In genomic region chr9:120538339-120538738, GRCh38 we compare ENCODE assay signal across 1 cellular context.
TF ChIP-seq lines count a peak whose summit lies in the region.

No MANE protein-coding gene starts in this region.

TF ChIP-seq in HepG2, 621 proteins besides CTCF, POLR2A, EP300 and RAD21 (continued from another document and continues in another):
- no peak for TF ChIP-seq FUBP1 (CRISPR knock-in tag; IDR thresholded peaks at IDR 0.05; ENCODE audit: borderline replicate concordance)
- TF ChIP-seq RXRA (CRISPR knock-in tag; IDR thresholded peaks at IDR 0.05), result no peak; the same call in 1 of the 2 replicates
- peak; percentile 32; the same call in 1 of the 2 replicates for TF ChIP-seq SP5 (CRISPR knock-in tag; IDR thresholded peaks at IDR 0.05; ENCODE audit: borderline replicate concordance, low read depth)
- TF ChIP-seq FOSL2 (CRISPR knock-in tag; IDR thresholded peaks at IDR 0.05), result peak; percentile 59
- no peak for TF ChIP-seq ZFP90 (CRISPR knock-in tag; IDR thresholded peaks at IDR 0.05; ENCODE audit: borderline replicate concordance)
- TF ChIP-seq BCL6 (CRISPR knock-in tag; IDR thresholded peaks at IDR 0.05), result 0 out of 2 replicates have a peak, but pooled peaks have one; percentile 42
- peak; percentile 92 for TF ChIP-seq MAX (IDR thresholded peaks at IDR 0.05)
- peak; percentile 71 for TF ChIP-seq FOXP4 (CRISPR knock-in tag; IDR thresholded peaks at IDR 0.05)
- peak; percentile 83; the same call in 1 of the 2 replicates for TF ChIP-seq DMAP1 (CRISPR knock-in tag; IDR thresholded peaks at IDR 0.05)
- peak; percentile 51; the same call in 1 of the 2 replicates for TF ChIP-seq NR2C2 (CRISPR knock-in tag; IDR thresholded peaks at IDR 0.05; ENCODE audit: borderline replicate concordance)
- TF ChIP-seq GPBP1L1 (CRISPR knock-in tag; IDR thresholded peaks at IDR 0.05), result no peak
- peak; percentile 81; the same call in 1 of the 2 replicates for TF ChIP-seq IRF2 (CRISPR knock-in tag; IDR thresholded peaks at IDR 0.05)
- TF ChIP-seq KDM1A (CRISPR knock-in tag; IDR thresholded peaks at IDR 0.05), result peak; percentile 94; the same call in 1 of the 2 replicates
- TF ChIP-seq ZFP36L2 (CRISPR knock-in tag; IDR thresholded peaks at IDR 0.05), result no peak
- peak; percentile 30; the same call in 1 of the 2 replicates for TF ChIP-seq FOXO1 (CRISPR knock-in tag; IDR thresholded peaks at IDR 0.05)
- no peak for TF ChIP-seq ZNF670 (CRISPR knock-in tag; IDR thresholded peaks at IDR 0.05; ENCODE audit: borderline replicate concordance)
- TF ChIP-seq ZNF776 (CRISPR knock-in tag; IDR thresholded peaks at IDR 0.05), result no peak
- no peak for TF ChIP-seq FLYWCH1 (CRISPR knock-in tag; IDR thresholded peaks at IDR 0.05)
- TF ChIP-seq GLI4 (CRISPR knock-in tag; IDR thresholded peaks at IDR 0.05; ENCODE audit: borderline replicate concordance), result no peak
- no peak for TF ChIP-seq SMC3 (IDR thresholded peaks at IDR 0.05; ENCODE audit: low read length)
- TF ChIP-seq ZNF317 (CRISPR knock-in tag; IDR thresholded peaks at IDR 0.05), result no peak
- peak; percentile 49 for TF ChIP-seq CEBPG (CRISPR knock-in tag; IDR thresholded peaks at IDR 0.05)
- 0 out of 2 replicates have a peak, but pooled peaks have one; percentile 41 for TF ChIP-seq THRA (CRISPR knock-in tag; IDR thresholded peaks at IDR 0.05; ENCODE audit: borderline replicate concordance)
- peak; percentile 67; the same call in 1 of the 2 replicates for TF ChIP-seq HNF4G (IDR thresholded peaks at IDR 0.05; ENCODE audit: borderline replicate concordance, low read depth, low read length)
- peak; percentile 51; the same call in 1 of the 2 replicates for TF ChIP-seq HNF4G (CRISPR knock-in tag; IDR thresholded peaks at IDR 0.05; ENCODE audit: borderline replicate concordance, low read depth)
- no peak for TF ChIP-seq ZNF510 (CRISPR knock-in tag; IDR thresholded peaks at IDR 0.05; ENCODE audit: low read depth)
- TF ChIP-seq ZNF770 (CRISPR knock-in tag; IDR thresholded peaks at IDR 0.05), result no peak
- TF ChIP-seq NR0B2 (CRISPR knock-in tag; IDR thresholded peaks at IDR 0.05), result no peak
- no peak for TF ChIP-seq ZNF121 (CRISPR knock-in tag; IDR thresholded peaks at IDR 0.05)
- TF ChIP-seq ZNF775 (CRISPR knock-in tag; IDR thresholded peaks at IDR 0.05; ENCODE audit: borderline replicate concordance), result no peak
- no peak for TF ChIP-seq SKI (IDR thresholded peaks at IDR 0.05; ENCODE audit: partially characterized antibody)
- no peak for TF ChIP-seq HIC2 (CRISPR knock-in tag; IDR thresholded peaks at IDR 0.05; ENCODE audit: low read depth)
- TF ChIP-seq ZNF839 (CRISPR knock-in tag; IDR thresholded peaks at IDR 0.05; ENCODE audit: borderline replicate concordance), result no peak
- TF ChIP-seq MAFK (conservative IDR thresholded peaks at IDR 0.05 in 1 of 2, IDR thresholded peaks at IDR 0.05 in 1 of 2; ENCODE audit: low read length in 2 of 2), result no peak
- TF ChIP-seq TEF (CRISPR knock-in tag; IDR thresholded peaks at IDR 0.05), result peak; percentile 19; the same call in 1 of the 2 replicates
- TF ChIP-seq SNRNP70 (IDR thresholded peaks at IDR 0.05; ENCODE audit: low read depth, low read length), result no peak
- no peak for TF ChIP-seq SMARCE1 (IDR thresholded peaks at IDR 0.05; ENCODE audit: borderline replicate concordance)
- no peak for TF ChIP-seq ZMAT3 (CRISPR knock-in tag; conservative IDR thresholded peaks at IDR 0.05)
- no peak for TF ChIP-seq ZNF576 (CRISPR knock-in tag; IDR thresholded peaks at IDR 0.05)
- TF ChIP-seq TBL1XR1 (IDR thresholded peaks at IDR 0.05; ENCODE audit: borderline replicate concordance, low read length, partially characterized antibody), result no peak
- TF ChIP-seq TRIM24 (CRISPR knock-in tag; IDR thresholded peaks at IDR 0.05), result no peak
- TF ChIP-seq ZNF646 (CRISPR knock-in tag; IDR thresholded peaks at IDR 0.05), result no peak
- peak; percentile 81; the same call in 1 of the 2 replicates for TF ChIP-seq ZMYM3 (CRISPR knock-in tag; IDR thresholded peaks at IDR 0.05)
- TF ChIP-seq ZNF264 (CRISPR knock-in tag; IDR thresholded peaks at IDR 0.05), result no peak
- no peak for TF ChIP-seq SP140L (CRISPR knock-in tag; IDR thresholded peaks at IDR 0.05; ENCODE audit: borderline replicate concordance)
